ENCODE assay signal across 8 cellular contexts in genomic region chrX:103919336-103919682, GRCh38. TPM values are rescaled to one million over a fixed set of nuclear protein-coding genes. Genes with fewer than 3 reads are reported as not detected.
DNase-seq lines count a peak whose midpoint lies in the region; ATAC-seq and TF ChIP-seq lines count a peak whose summit lies in the region.

No MANE protein-coding gene starts in this region.

- intact Hi-C loops in stomach (cut with DNase I; ENCODE audit: low total_unique reads): no loop called here

- H3K4me1 ChIP-seq in ES-I3 (ENCODE audit: insufficient read depth, low read length): no peaks in the 10 kb centered on the region; the same call in 1 of the 2 replicates
- H3K4me1 ChIP-seq in stomach: peaks cover 0 to 8% (median 2%) of the 10 kb centered on the region in 4 donors

- TF ChIP-seq EP300 in stomach (IDR thresholded peaks at IDR 0.05): no peak

- peak in 2 of 7 experiments; percentile 13 for TF ChIP-seq CTCF in stomach (IDR thresholded peaks at IDR 0.05)

- H3K36me3 ChIP-seq in ES-I3 (ENCODE audit: insufficient read depth, low read length) (no peaks in the 10 kb centered on the region; the same call in 1 of the 2 replicates), stomach (no peaks in the 10 kb centered on the region)

- TF ChIP-seq POLR2A in stomach (IDR thresholded peaks at IDR 0.05): no peak

- H3K27me3 ChIP-seq in stomach: peaks cover 0 to 12% (median 0%) of the 10 kb centered on the region in 3 donors

- peak overlapping the region; percentile 76 for H3K9ac ChIP-seq in ES-I3 (ENCODE audit: low read depth, low read length)

- ATAC-seq in GM21381 (IDR thresholded peaks at IDR 0.05; ENCODE audit: unreplicated experiment) (peak; percentile 29), HG03558 (IDR thresholded peaks at IDR 0.05; ENCODE audit: extremely low read depth, unreplicated experiment) (peak; percentile 19)

- H3K27ac ChIP-seq in stomach: peak overlapping the region; percentile 2 to 84 (median 81)

- peak overlapping the region; percentile 54 to 61 (median 58) for H3K4me3 ChIP-seq in stomach

- DNase-seq in RPMI7951 (ENCODE audit: low read depth) (peak; percentile 27), cerebellum (ENCODE audit: low spot score) (peak; percentile 31), kidney tubule cell (ENCODE audit: low spot score) (peak; percentile 58), stomach (no peak), T1000 (lab: John Stamatoyannopoulos, UW) (no peak)

- WGBS in stomach, 5 donors: 2 to 29% (median 7%) methylated on average over 9 of the region's 9 CpGs

- H3K9me3 ChIP-seq in ES-I3 (ENCODE audit: control insufficient read depth, insufficient read depth, low read length) (no peaks in the 10 kb centered on the region), stomach (peaks cover 0 to 5% (median 0%) of the 10 kb centered on the region in 4 donors)

RNA-seq across cellular contexts. Expression of gene TMSB15B, which starts 43.1 kb away (rescaled TPM):
- 7.8 and 19.9 TPM in 2 replicates for total RNA-seq in RPMI7951 (2014; rRNA removed; shearing (Covaris generic))
- total RNA-seq in cerebellum (33.6 TPM), stomach (1 to 10 TPM in 2 of 5 donors, not detected in 3; 3.8 to 8.8 TPM)
- 1 to 10 TPM; 5.3 to 9.6 (median 5.7) TPM for polyA plus RNA-seq in stomach

Comparison
In these comparisons a context has a peak if more than half of its experiments do, and no peak if none do; other contexts are left out.
1. DNase-seq: peak in RPMI7951 (single experiment), cerebellum (single experiment) and kidney tubule cell (single experiment); none in stomach (single experiment) and T1000 (single experiment).